In genomic region chr6:112043032-112044007, GRCh38 we compare ENCODE assay signal across 8 cellular contexts. TPM values are rescaled to one million over a fixed set of nuclear protein-coding genes. Genes with fewer than 3 reads are reported as not detected.
DNase-seq lines count a peak whose midpoint lies in the region; ATAC-seq and TF ChIP-seq lines count a peak whose summit lies in the region.

No MANE protein-coding gene starts in this region.

- H3K9ac ChIP-seq in KMS-11: peak overlapping the region; percentile 71; the same call in 1 of the 2 replicates

- H3K27me3 ChIP-seq in KMS-11 (ENCODE audit: insufficient read depth, low read depth) (no peaks in the 10 kb centered on the region), esophagus squamous epithelium (no peaks in the 10 kb centered on the region)

- no peak overlapping the region for H3K4me3 ChIP-seq in KMS-11 (IDR thresholded peaks at IDR 0.05; ENCODE audit: insufficient read depth, low read depth, low read length)
- peak overlapping the region; percentile 40 to 71 (median 64) for H3K4me3 ChIP-seq in esophagus squamous epithelium

- H3K27ac ChIP-seq in KMS-11 (peak overlapping the region; percentile 81), esophagus squamous epithelium (peak overlapping the region; percentile 66 to 92 (median 85))

- H3K79me2 ChIP-seq in KMS-11 (ENCODE audit: insufficient read depth, low read depth): no peaks in the 10 kb centered on the region

- peak; percentile 69 for TF ChIP-seq CTCF in KMS-11 (conservative IDR thresholded peaks at IDR 0.05; ENCODE audit: low read depth, low read length)
- peak; percentile 83 to 96 (median 93) for TF ChIP-seq CTCF in esophagus squamous epithelium (IDR thresholded peaks at IDR 0.05)

- peak; percentile 69 for DNase-seq in DMS53 treated with DMSO at 0.1 percent for 48 hours (lab: John Stamatoyannopoulos, UW; ENCODE audit: unreplicated experiment)
- DNase-seq in activated T-cell treated with anti-CD3 and anti-CD28 coated beads, Interleukin-2, amount 50 U/mL, for 48 hours: peak; percentile 96
- DNase-seq in esophagus squamous epithelium (lab: John Stamatoyannopoulos, UW): peak; percentile 45
- DNase-seq in myocyte (ENCODE audit: low read depth): peak; percentile 92
- DNase-seq in stimulated activated CD8-positive, alpha-beta memory T cell treated with anti-CD3 and anti-CD28 coated beads, Interleukin-7, amount 100 ng/mL, for 4 hours (ENCODE audit: low read depth in 2 of 2): peak; percentile 81 to 84

- H3K9me3 ChIP-seq in esophagus squamous epithelium: no peaks in the 10 kb centered on the region

- H3K4me1 ChIP-seq in KMS-11 (ENCODE audit: low read depth, poor library complexity, severe bottlenecking) (peaks cover 4% of the 10 kb centered on the region), esophagus squamous epithelium (peaks cover 0 to 20% (median 2%) of the 10 kb centered on the region in 3 donors)

- H3K36me3 ChIP-seq in KMS-11 (ENCODE audit: insufficient read depth) (no peaks in the 10 kb centered on the region), esophagus squamous epithelium (no peaks in the 10 kb centered on the region)

- peak overlapping the region; percentile 67 for H3K4me2 ChIP-seq in KMS-11

- intact Hi-C loops in esophagus squamous epithelium (cut with DNase I): loop anchor here (5.0 kb wide), 1 partner anchor 336 kb away; no protein-coding TSS in a partner anchor

- peak overlapping the region; percentile 93 for H2AFZ ChIP-seq in KMS-11 (ENCODE audit: low read depth)

- WGBS in esophagus squamous epithelium, 2 donors: 0% methylated on average over 34 to 35 of the region's 36 CpGs

- peak in 1 of 4 donors; percentile 40 for TF ChIP-seq POLR2A in esophagus squamous epithelium (IDR thresholded peaks at IDR 0.05)

- no peaks in the 10 kb centered on the region for H4K20me1 ChIP-seq in KMS-11 (ENCODE audit: insufficient read depth)

- ATAC-seq in GM21786 (IDR thresholded peaks at IDR 0.05; ENCODE audit: unreplicated experiment): peak; percentile 91

TF ChIP-seq in PFSK-1, 5 proteins besides CTCF, POLR2A, EP300 and RAD21:
- TF ChIP-seq FOXP2 (optimal IDR thresholded peaks at IDR 0.05; ENCODE audit: borderline replicate concordance, extremely low read depth, extremely low read length, insufficient read depth) (peak; percentile 68), TAF1 (IDR thresholded peaks at IDR 0.05; ENCODE audit: borderline replicate concordance, insufficient read depth, low read length) (peak; percentile 41; the same call in 1 of the 2 replicates), REST (IDR thresholded peaks at IDR 0.05; ENCODE audit: insufficient read depth in 1 of 2, low read depth in 2 of 2, low read length in 2 of 2) (no peak), SIN3A (IDR thresholded peaks at IDR 0.05; ENCODE audit: borderline replicate concordance, insufficient read depth, low read length) (0 out of 2 replicates have a peak, but pooled peaks have one; percentile 53)

RNA-seq across cellular contexts. Expression of gene CCN6, which starts 10.6 kb away (rescaled TPM):
- 0.11 TPM for polyA plus RNA-seq in PFSK-1 (2012; ENCODE audit: insufficient read length, low read depth)
- under 1 TPM in 1 of 4 donors, not detected in 3; 0.38 TPM for total RNA-seq in esophagus squamous epithelium
- not detected in 2 replicates for total RNA-seq in myocyte
- polyA plus RNA-seq in myocyte (2012): 0.10 TPM

RNA-seq across cellular contexts. Expression of gene TUBE1, which starts 44.0 kb away (rescaled TPM):
- polyA plus RNA-seq in PFSK-1 (2012; ENCODE audit: insufficient read length, low read depth): 28.3 TPM
- total RNA-seq in esophagus squamous epithelium (10 to 100 TPM in 3 of 4 donors, 1 to 10 TPM in 1; 9.7 to 28.4 (median 12.9) TPM), myocyte (15.5 and 16.4 TPM in 2 replicates)
- polyA plus RNA-seq in myocyte (2012): 11.3 TPM

RNA-seq across cellular contexts. Expression of gene FAM229B, which starts 44.1 kb away (rescaled TPM):
- polyA plus RNA-seq in PFSK-1 (2012; ENCODE audit: insufficient read length, low read depth): 11.3 TPM
- total RNA-seq in esophagus squamous epithelium (1 to 10 TPM in 3 of 4 donors, under 1 TPM in 1; 0.76 to 7.4 (median 2.4) TPM), myocyte (13.1 and 20.0 TPM in 2 replicates)
- polyA plus RNA-seq in myocyte (2012): 65.9 TPM

Comparison
In these comparisons a context has a peak if more than half of its experiments do, and no peak if none do; other contexts are left out.
1. DNase-seq: peak in every context shown above with its lines; median percentile 96 in activated T-cell treated with anti-CD3 and anti-CD28 coated beads, Interleukin-2, amount 50 U/mL, for 48 hours; 92 in myocyte; 82 in stimulated activated CD8-positive, alpha-beta memory T cell treated with anti-CD3 and anti-CD28 coated beads, Interleukin-7, amount 100 ng/mL, for 4 hours; 69 in DMS53 treated with DMSO at 0.1 percent for 48 hours; 45 in esophagus squamous epithelium.